Comparison of ENCODE assay signal across 8 cellular contexts in genomic region chr2:189762229-189762550, GRCh38. TPM values are rescaled to one million over a fixed set of nuclear protein-coding genes. Genes with fewer than 3 reads are reported as not detected.
DNase-seq lines count a peak whose midpoint lies in the region; ATAC-seq and TF ChIP-seq lines count a peak whose summit lies in the region.

No MANE protein-coding gene starts in this region.

- ATAC-seq in psoas muscle (no peak), HG02885 (IDR thresholded peaks at IDR 0.05; ENCODE audit: poor library complexity, unreplicated experiment) (no peak)

- 1 to 2% (median 1%) methylated on average over 7 of the region's 7 CpGs for WGBS in psoas muscle, 3 donors

- intact Hi-C loops in psoas muscle (cut with DNase I), result loop anchor here (5.0 to 10.0 kb wide), 3 partner anchors 87 to 1890 kb away; partner anchors contain the start of genes ANKAR (in 1 of the 2) and ASNSD1 (in 1 of the 2)

- H3K27me3 ChIP-seq in GM06990 (replicated peaks; ENCODE audit: control insufficient read depth, insufficient read depth, low read length) (no peaks in the 10 kb centered on the region), SU-DHL-6 (ENCODE audit: low read length) (no peaks in the 10 kb centered on the region), psoas muscle (ENCODE audit: insufficient read depth in 3 of 3, low read length in 2 of 3) (no peaks in the 10 kb centered on the region)

- H4K20me1 ChIP-seq in SU-DHL-6 (ENCODE audit: low read depth, low read length), result no peaks in the 10 kb centered on the region

- peaks cover 8% of the 10 kb centered on the region; the same call in 1 of the 2 replicates for H3K79me2 ChIP-seq in SU-DHL-6 (ENCODE audit: insufficient read depth, low read length)

- DNase-seq in GM06990 (ENCODE audit: extremely low read depth, insufficient read length) (no peak), fibroblast of mammary gland (ENCODE audit: low read depth) (no peak), psoas muscle (no peak), HUDEP-2 (lab: John Stamatoyannopoulos, UW; ENCODE audit: unreplicated experiment in 76 of 76) (no peak), NCI-H510A (lab: John Stamatoyannopoulos, UW) (no peak), LoVo (ENCODE audit: low spot score) (no peak)

- peaks cover 39% of the 10 kb centered on the region for H3F3A ChIP-seq in SU-DHL-6 (ENCODE audit: insufficient read depth)

- no peaks in the 10 kb centered on the region for H3K36me3 ChIP-seq in GM06990 (ENCODE audit: control insufficient read depth, insufficient read depth, low read length)
- H3K36me3 ChIP-seq in SU-DHL-6 (ENCODE audit: low read length), result peaks cover 2% of the 10 kb centered on the region; the same call in 1 of the 2 replicates
- peaks cover 0 to 16% of the 10 kb centered on the region in 2 donors for H3K36me3 ChIP-seq in psoas muscle (ENCODE audit: insufficient read depth in 1 of 2, low read depth in 1 of 2)

- no peaks in the 10 kb centered on the region for H3K9me3 ChIP-seq in SU-DHL-6 (ENCODE audit: insufficient read depth, low read length)
- no peaks in the 10 kb centered on the region for H3K9me3 ChIP-seq in psoas muscle

- H3K4me2 ChIP-seq in SU-DHL-6 (ENCODE audit: low read depth, low read length, poor library complexity, severe bottlenecking), result peak overlapping the region; percentile 98

- TF ChIP-seq CTCF in GM06990 (IDR thresholded peaks at IDR 0.05; ENCODE audit: insufficient read depth, low read length, poor library complexity, severe bottlenecking) (no peak), SU-DHL-6 (IDR thresholded peaks at IDR 0.05; ENCODE audit: insufficient read depth, low read length, poor library complexity, severe bottlenecking) (no peak), fibroblast of mammary gland (conservative IDR thresholded peaks at IDR 0.05; ENCODE audit: control insufficient read depth, insufficient read depth, low read depth, low read length) (no peak), psoas muscle (IDR thresholded peaks at IDR 0.05) (no peak)

- peak overlapping the region; percentile 89 for H2AFZ ChIP-seq in SU-DHL-6 (ENCODE audit: low read depth, low read length, severe bottlenecking)

- H3K4me3 ChIP-seq in GM06990 (replicated peaks; ENCODE audit: low read depth, low read length) (peak overlapping the region; percentile 66), SU-DHL-6 (ENCODE audit: insufficient read depth, low read length, poor library complexity, severe bottlenecking) (peak overlapping the region; percentile 86), fibroblast of mammary gland (ENCODE audit: control insufficient read depth, low read depth, low read length) (peak overlapping the region; percentile 99), psoas muscle (peak overlapping the region; percentile 95)

- H3K4me1 ChIP-seq in psoas muscle, result peaks cover 21% of the 10 kb centered on the region

- peak overlapping the region; percentile 98 for H3K27ac ChIP-seq in SU-DHL-6 (ENCODE audit: low read depth, low read length)
- H3K27ac ChIP-seq in psoas muscle, result peak overlapping the region; percentile 93

- peak overlapping the region; percentile 92 for H3K9ac ChIP-seq in SU-DHL-6 (ENCODE audit: low read length)

- H3K9me2 ChIP-seq in SU-DHL-6 (replicated peaks; ENCODE audit: insufficient read depth, low read length), result no peaks in the 10 kb centered on the region

RNA-seq across cellular contexts. Expression of gene OSGEPL1, which starts 0.4 kb away (rescaled TPM):
- total RNA-seq in psoas muscle, result 1 to 10 TPM; 3.4 to 5.9 (median 4.5) TPM
- polyA plus RNA-seq in psoas muscle, result 10 to 100 TPM in 1 of 3 donors, 1 to 10 TPM in 2; 2.9 to 12.3 (median 4.1) TPM

RNA-seq across cellular contexts. Expression of gene ORMDL1, which starts 21.9 kb away (rescaled TPM):
- 10 to 100 TPM; 18.7 to 22.2 (median 20.1) TPM for total RNA-seq in psoas muscle
- 10 to 100 TPM; 24.0 to 54.5 (median 41.2) TPM for polyA plus RNA-seq in psoas muscle

RNA-seq across cellular contexts. Expression of gene PMS1, which starts 22.1 kb away (rescaled TPM):
- total RNA-seq in psoas muscle, result 10 to 100 TPM in 3 of 4 donors, 1 to 10 TPM in 1; 8.7 to 20.3 (median 11.6) TPM
- polyA plus RNA-seq in psoas muscle, result 10 to 100 TPM in 1 of 3 donors, 1 to 10 TPM in 2; 4.6 to 10.5 (median 7.4) TPM
